In genomic region chr9:134324359-134325095, GRCh38 we compare ENCODE assay signal across 8 cellular contexts. TPM values are rescaled to one million over a fixed set of nuclear protein-coding genes. Genes with fewer than 3 reads are reported as not detected.
DNase-seq lines count a peak whose midpoint lies in the region; ATAC-seq and TF ChIP-seq lines count a peak whose summit lies in the region.

No MANE protein-coding gene starts in this region.

- TF ChIP-seq POLR2A in heart left ventricle (IDR thresholded peaks at IDR 0.05) = no peak

- H3K27ac ChIP-seq in heart left ventricle = peak overlapping the region in 10 of 12 donors; percentile 92 to 100 (median 97)
- H3K27ac ChIP-seq in skeletal muscle tissue (ENCODE audit: low read depth, low read length) = peak overlapping the region; percentile 92

- H3K36me3 Mint-ChIP-seq in activated CD4-positive, alpha-beta memory T cell treated with anti-CD3 and anti-CD28 coated beads for 36 hours = no peaks in the 10 kb centered on the region
- H3K36me3 Mint-ChIP-seq in activated CD8-positive, alpha-beta memory T cell treated with anti-CD3 and anti-CD28 coated beads, Interleukin-2, amount 10 ng/mL, durations not matched to agents 7 days and 5 days = no peaks in the 10 kb centered on the region

- H3K4me1 Mint-ChIP-seq in activated CD4-positive, alpha-beta memory T cell treated with anti-CD3 and anti-CD28 coated beads for 36 hours (ENCODE audit: low read depth) = peaks cover 8% of the 10 kb centered on the region
- peaks cover 2% of the 10 kb centered on the region for H3K4me1 Mint-ChIP-seq in activated CD8-positive, alpha-beta memory T cell treated with anti-CD3 and anti-CD28 coated beads, Interleukin-2, amount 10 ng/mL, durations not matched to agents 7 days and 5 days

- H3K27me3 ChIP-seq in heart left ventricle (no peaks in the 10 kb centered on the region), skeletal muscle tissue (ENCODE audit: control insufficient read depth in 3 of 3, insufficient read depth in 3 of 3, low read length in 3 of 3) (no peaks in the 10 kb centered on the region)

- H3K36me3 ChIP-seq in heart left ventricle = no peaks in the 10 kb centered on the region
- H3K36me3 ChIP-seq in skeletal muscle tissue (ENCODE audit: control insufficient read depth in 3 of 3, insufficient read depth in 3 of 3, low read length in 3 of 3) = no peaks in the 10 kb centered on the region

- TF ChIP-seq CTCF in HFF-Myc (IDR thresholded peaks at IDR 0.05; ENCODE audit: low read depth, low read length, missing control alignments) = no peak
- TF ChIP-seq CTCF in heart left ventricle (IDR thresholded peaks at IDR 0.05) = no peak

- no peaks in the 10 kb centered on the region for H3K9me3 Mint-ChIP-seq in activated CD4-positive, alpha-beta memory T cell treated with anti-CD3 and anti-CD28 coated beads for 36 hours
- no peaks in the 10 kb centered on the region for H3K9me3 Mint-ChIP-seq in activated CD8-positive, alpha-beta memory T cell treated with anti-CD3 and anti-CD28 coated beads, Interleukin-2, amount 10 ng/mL, durations not matched to agents 7 days and 5 days (ENCODE audit: low read depth)

- H3K27me3 Mint-ChIP-seq in activated CD4-positive, alpha-beta memory T cell treated with anti-CD3 and anti-CD28 coated beads for 36 hours = peaks cover 5% of the 10 kb centered on the region
- H3K27me3 Mint-ChIP-seq in activated CD8-positive, alpha-beta memory T cell treated with anti-CD3 and anti-CD28 coated beads, Interleukin-2, amount 10 ng/mL, durations not matched to agents 7 days and 5 days = peaks cover 42% of the 10 kb centered on the region

- no peak overlapping the region for H3K27ac Mint-ChIP-seq in activated CD4-positive, alpha-beta memory T cell treated with anti-CD3 and anti-CD28 coated beads for 36 hours
- H3K27ac Mint-ChIP-seq in activated CD8-positive, alpha-beta memory T cell treated with anti-CD3 and anti-CD28 coated beads, Interleukin-2, amount 10 ng/mL, durations not matched to agents 7 days and 5 days = no peak overlapping the region

- POLR2A ChIA-PET in activated CD4-positive, alpha-beta memory T cell treated with anti-CD3 and anti-CD28 coated beads for 36 hours (lab: Charles Lee) = no interaction called here

- peak overlapping the region; percentile 82 to 99 (median 93) for H3K9ac ChIP-seq in skeletal muscle tissue (ENCODE audit: low read depth in 1 of 3, low read length in 3 of 3)

- intact Hi-C loops in activated CD4-positive, alpha-beta memory T cell treated with anti-CD3 and anti-CD28 coated beads for 36 hours (cut with micrococcal nuclease) = loop anchor here (5.0 kb wide), 1 partner anchor 68 kb away; no protein-coding TSS in a partner anchor
- intact Hi-C loops in heart left ventricle (cut with DNase I) = loop anchor here (2.0 to 10.0 kb wide), 15 partner anchors 42 to 257 kb away; partner anchors contain the start of gene BRD3 (in 1 of the 10)

- 87 to 90% (median 88%) methylated on average over 17 of the region's 17 CpGs for WGBS in heart left ventricle, 4 donors

- H3K4me3 Mint-ChIP-seq in activated CD4-positive, alpha-beta memory T cell treated with anti-CD3 and anti-CD28 coated beads for 36 hours = peak overlapping the region; percentile 41
- H3K4me3 Mint-ChIP-seq in activated CD8-positive, alpha-beta memory T cell treated with anti-CD3 and anti-CD28 coated beads, Interleukin-2, amount 10 ng/mL, durations not matched to agents 7 days and 5 days = no peak overlapping the region

- peak overlapping the region; percentile 64 for H3K4me3 ChIP-seq in HFF-Myc (replicated peaks; ENCODE audit: low read depth, low read length)
- H3K4me3 ChIP-seq in heart left ventricle = peak overlapping the region in 10 of 12 donors; percentile 66 to 89 (median 76)
- H3K4me3 ChIP-seq in skeletal muscle tissue (ENCODE audit: low read length in 3 of 3) = peak overlapping the region in 2 of 3 donors; percentile 77 to 88

- DNase-seq in HFF-Myc (ENCODE audit: extremely low read depth, low read depth) (no peak), heart left ventricle (peak in 4 of 5 donors; percentile 13 to 61 (median 34)), NCI-H1417 (lab: John Stamatoyannopoulos, UW) (no peak), glomerular visceral epithelial cell (ENCODE audit: extremely low spot score) (no peak)
- peak; percentile 19 for DNase-seq in activated CD4-positive, alpha-beta memory T cell treated with anti-CD3 and anti-CD28 coated beads for 36 hours
- DNase-seq in activated CD8-positive, alpha-beta memory T cell treated with anti-CD3 and anti-CD28 coated beads, Interleukin-2, amount 10 ng/mL, durations not matched to agents 7 days and 5 days = no peak

- ATAC-seq in heart left ventricle = no peak
- ATAC-seq in GM18498 (IDR thresholded peaks at IDR 0.05; ENCODE audit: unreplicated experiment) = no peak
- ATAC-seq in activated CD8-positive, alpha-beta memory T cell treated with anti-CD3 and anti-CD28 coated beads, Interleukin-2, amount 10 ng/mL, durations not matched to agents 7 days and 5 days = no peak

- H3K4me1 ChIP-seq in heart left ventricle = peaks cover 8 to 49% (median 35%) of the 10 kb centered on the region in 12 donors
- peaks cover 33 to 43% (median 41%) of the 10 kb centered on the region in 3 donors for H3K4me1 ChIP-seq in skeletal muscle tissue (ENCODE audit: control insufficient read depth in 3 of 3, insufficient read depth in 3 of 3, low read length in 3 of 3)

- CTCF ChIA-PET in activated CD4-positive, alpha-beta memory T cell treated with anti-CD3 and anti-CD28 coated beads for 36 hours (lab: Charles Lee) = interaction anchor here (0.6 to 2.7 kb wide), 4 partner anchors 22 to 1180 kb away, joined by 3 to 9 read pairs (median 3); no protein-coding TSS in a partner anchor
- CTCF ChIA-PET in activated CD8-positive, alpha-beta memory T cell treated with anti-CD3 and anti-CD28 coated beads, Interleukin-2, amount 10 ng/mL, durations not matched to agents 7 days and 5 days (lab: Charles Lee) = no interaction called here

- no peaks in the 10 kb centered on the region for H3K9me3 ChIP-seq in heart left ventricle
- no peaks in the 10 kb centered on the region for H3K9me3 ChIP-seq in skeletal muscle tissue (ENCODE audit: control insufficient read depth in 3 of 3, low read length in 3 of 3)

RNA-seq across cellular contexts. Expression of gene RXRA, which starts 1.7 kb away (rescaled TPM):
- total RNA-seq in activated CD4-positive, alpha-beta memory T cell treated with anti-CD3 and anti-CD28 coated beads for 36 hours = 10 to 100 TPM; 22.1 to 22.5 TPM
- total RNA-seq in heart left ventricle (10 to 100 TPM; 45.5 to 87.9 (median 52.9) TPM), skeletal muscle tissue (11.5 TPM)
- 10 to 100 TPM; 54.9 to 55.8 TPM for polyA plus RNA-seq in heart left ventricle
- total RNA-seq in activated CD8-positive, alpha-beta memory T cell treated with anti-CD3 and anti-CD28 coated beads, Interleukin-2, amount 10 ng/mL, durations not matched to agents 7 days and 5 days = 1 to 10 TPM in 1 of 2 experiments, under 1 TPM in 1; 0.91 to 1.5 TPM

Comparison
In these comparisons a context has a peak if more than half of its experiments do, and no peak if none do; other contexts are left out.
1. DNase-seq: peak in activated CD4-positive, alpha-beta memory T cell treated with anti-CD3 and anti-CD28 coated beads for 36 hours (single experiment) and heart left ventricle (4 of 5); none in HFF-Myc (single experiment), activated CD8-positive, alpha-beta memory T cell treated with anti-CD3 and anti-CD28 coated beads, Interleukin-2, amount 10 ng/mL, durations not matched to agents 7 days and 5 days (single experiment), NCI-H1417 (0 of 3) and glomerular visceral epithelial cell (single experiment).
2. Peak in every context shown above with its lines, with median percentiles within 50 percentile points of each other: H3K4me3 ChIP-seq.